Comparison of ENCODE assay signal across 17 cellular contexts in genomic region chr3:79140718-79141117, GRCh38.
A peak's percentile ranks its signal among the peaks of the same experiment; 100 is the strongest.
DNase-seq lines count a peak whose midpoint lies in the region; ATAC-seq and TF ChIP-seq lines count a peak whose summit lies in the region.
"Had no signal": no experiment of that assay in that cellular context is flagged by ENCODE, and none has a peak within 500 bp of the region (broad histone marks: within the 10 kb centered on the region; RNA-seq: fewer than 3 reads in every experiment).

No MANE protein-coding gene starts in this region.

- no peak overlapping the region for H3K9ac ChIP-seq in mammary epithelial cell (ENCODE audit: insufficient read depth, low read length)
- H3K9ac ChIP-seq: BLaER1, parathyroid adenoma had no signal

- CTCF ChIA-PET in mammary epithelial cell (lab: Charles Lee; ENCODE audit: low non-redundant PET): no interaction called here

- no peaks in the 10 kb centered on the region for H4K20me1 ChIP-seq in mammary epithelial cell (ENCODE audit: insufficient read depth, low read length)
- H4K20me1 ChIP-seq: BLaER1 had no signal

- no peak overlapping the region for H3K4me2 ChIP-seq in mammary epithelial cell (ENCODE audit: insufficient read depth, low read depth, low read length)
- H3K4me2 ChIP-seq: BLaER1 had no signal

- H3K27me3 ChIP-seq in mammary epithelial cell (ENCODE audit: insufficient read depth, low read length): peaks cover 2% of the 10 kb centered on the region
- no peaks in the 10 kb centered on the region for H3K27me3 ChIP-seq in breast epithelium
- H3K27me3 ChIP-seq: BLaER1, heart left ventricle had no signal

- no TSS peak for BruUV-seq in mammary epithelial cell (replicated peaks; lab: Mats Ljungman, UMichigan)

- in situ Hi-C loops in mammary epithelial cell (cut with MboI; ENCODE audit: low sequenced_read_pairs in 2 of 2): no loop called here
- in situ Hi-C loops in GM13977 (cut with MboI; ENCODE audit: low pct_unique_long_range_greater_than_20kb, low sequenced_read_pairs, unreplicated experiment): no loop called here

- no peak for TF ChIP-seq POLR2A in breast epithelium (IDR thresholded peaks at IDR 0.05)
- TF ChIP-seq POLR2A in lower leg skin (IDR thresholded peaks at IDR 0.05): no peak

- intact Hi-C loops in mammary epithelial cell (cut with micrococcal nuclease) (no loop called here), breast epithelium (cut with DNase I; ENCODE audit: low total_unique reads) (no loop called here), lower leg skin (cut with DNase I; ENCODE audit: low total_unique reads) (no loop called here)

- dilution Hi-C loops in mammary epithelial cell (cut with HindIII; ENCODE audit: low sequenced_read_pairs): no loop called here

- no peak overlapping the region for H2AFZ ChIP-seq in mammary epithelial cell (ENCODE audit: low read depth, low read length)
- H2AFZ ChIP-seq: parathyroid adenoma had no signal

- H3K36me3 ChIP-seq in mammary epithelial cell (ENCODE audit: insufficient read depth, low read length): no peaks in the 10 kb centered on the region
- no peaks in the 10 kb centered on the region for H3K36me3 ChIP-seq in breast epithelium
- H3K36me3 ChIP-seq: BLaER1, heart left ventricle, WERI-Rb-1 had no signal

- DNase-seq in mammary epithelial cell (peak; percentile 1), breast epithelium (ENCODE audit: low spot score in 2 of 2) (no peak), RPMI7951 (ENCODE audit: low read depth) (peak; percentile 9), fibroblast of gingiva (ENCODE audit: low read depth) (peak; percentile 7), GM13977 (ENCODE audit: low spot score) (no peak), SIG-M5 (lab: John Stamatoyannopoulos, UW) (no peak), lower leg skin (ENCODE audit: low spot score in 2 of 2) (no peak)
- DNase-seq: activated effector memory CD4-positive, alpha-beta T cell treated with anti-CD3 and anti-CD28 coated beads, Interleukin-2, amount 50 U/mL, for 16 hours; heart left ventricle; kidney glomerular epithelial cell; NCI-H2081; stimulated activated CD4-positive, alpha-beta T cell treated with anti-CD3 and anti-CD28 coated beads, Interleukin-12 subunit alpha, Interleukin-12 subunit beta, amount 100 ng/mL, for 4 hours; WERI-Rb-1 had no signal

- H3K79me2 ChIP-seq in mammary epithelial cell (ENCODE audit: insufficient read depth, low read length): no peaks in the 10 kb centered on the region
- H3K79me2 ChIP-seq: parathyroid adenoma had no signal

- H3K4me3 ChIP-seq in mammary epithelial cell (replicated peaks in 1 of 3; ENCODE audit: insufficient read depth in 1 of 3, low read depth in 2 of 3, low read length in 3 of 3) (no peak overlapping the region), breast epithelium (no peak overlapping the region), lower leg skin (ENCODE audit: low read depth, poor library complexity, severe bottlenecking) (no peak overlapping the region)
- H3K4me3 ChIP-seq: BLaER1, GM12878, heart left ventricle had no signal

- H3K4me1 ChIP-seq in mammary epithelial cell (ENCODE audit: insufficient read depth, low read length) (no peaks in the 10 kb centered on the region), breast epithelium (no peaks in the 10 kb centered on the region)
- H3K4me1 ChIP-seq: BLaER1, heart left ventricle, parathyroid adenoma had no signal

- TF ChIP-seq CTCF in mammary epithelial cell (conservative IDR thresholded peaks at IDR 0.05 in 1 of 2, IDR thresholded peaks at IDR 0.05 in 1 of 2; ENCODE audit: extremely low read depth in 1 of 2, insufficient read depth in 1 of 2, low read depth in 1 of 2, low read length in 2 of 2) (no peak), breast epithelium (IDR thresholded peaks at IDR 0.05) (no peak), GM13977 (IDR thresholded peaks at IDR 0.05; ENCODE audit: extremely low read depth, insufficient read depth, missing control alignments) (no peak), lower leg skin (IDR thresholded peaks at IDR 0.05) (no peak)

- ATAC-seq in GM21360 (IDR thresholded peaks at IDR 0.05; ENCODE audit: unreplicated experiment): no peak
- ATAC-seq: GM12878, heart left ventricle had no signal

- H3K27ac ChIP-seq in mammary epithelial cell (ENCODE audit: insufficient read depth, low read depth, low read length) (no peak overlapping the region), breast epithelium (no peak overlapping the region)
- H3K27ac ChIP-seq: BLaER1, heart left ventricle, parathyroid adenoma, WERI-Rb-1 had no signal

- H3K9me3 ChIP-seq in mammary epithelial cell (replicated peaks; ENCODE audit: insufficient read depth, low read length): no peaks in the 10 kb centered on the region
- no peaks in the 10 kb centered on the region for H3K9me3 ChIP-seq in breast epithelium
- H3K9me3 ChIP-seq: BLaER1, heart left ventricle had no signal

- 55% methylated on average over 3 of the region's 3 CpGs for WGBS in mammary epithelial cell (ENCODE audit: low coverage, missing lambda C conversion rate)
- WGBS in lower leg skin, 2 donors: 65 to 72% methylated on average over 3 of the region's 3 CpGs

Comparison
In these comparisons a context has a peak if more than half of its experiments do, and no peak if none do; other contexts are left out.
1. DNase-seq: peak in mammary epithelial cell (single experiment), RPMI7951 (single experiment) and fibroblast of gingiva (single experiment); none in breast epithelium (0 of 2), GM13977 (single experiment), SIG-M5 (single experiment) and lower leg skin (0 of 2).